18 cellular contexts compared by ENCODE assay signal in genomic region chr1:20373286-20373685, GRCh38.
DNase-seq lines count a peak whose midpoint lies in the region; ATAC-seq and TF ChIP-seq lines count a peak whose summit lies in the region.
"Had no signal": no experiment of that assay in that cellular context is flagged by ENCODE, and none has a peak within 500 bp of the region (broad histone marks: within the 10 kb centered on the region; RNA-seq: fewer than 3 reads in every experiment).

No MANE protein-coding gene starts in this region.

- H3K4me1 Mint-ChIP-seq in glutamatergic neuron (ENCODE audit: low read depth, unreplicated experiment) = peaks cover 19% of the 10 kb centered on the region
- H3K4me1 Mint-ChIP-seq in activated CD4-positive, alpha-beta memory T cell treated with anti-CD3 and anti-CD28 coated beads for 36 hours (ENCODE audit: low read depth) = peaks cover 2% of the 10 kb centered on the region

- no peak overlapping the region for H3K27ac Mint-ChIP-seq in glutamatergic neuron (ENCODE audit: unreplicated experiment)
- H3K27ac Mint-ChIP-seq in activated CD4-positive, alpha-beta memory T cell treated with anti-CD3 and anti-CD28 coated beads for 36 hours = no peak overlapping the region
- H3K27ac Mint-ChIP-seq: CD8-positive, alpha-beta T cell; IgD-negative memory B cell had no signal

- ATAC-seq in GM18498 (IDR thresholded peaks at IDR 0.05; ENCODE audit: unreplicated experiment) = no peak
- ATAC-seq: CD8-positive, alpha-beta T cell; Right ventricle myocardium inferior had no signal

- H3K36me3 ChIP-seq in OCI-LY3 (replicated peaks; ENCODE audit: low read depth, low read length) (no peaks in the 10 kb centered on the region), spleen (no peaks in the 10 kb centered on the region)
- H3K36me3 ChIP-seq: BE2C had no signal

- 33 to 43% (median 33%) methylated on average over 8 of the region's 8 CpGs for WGBS in spleen, 5 donors

- DNase-seq in NCI-H82 (lab: John Stamatoyannopoulos, UW) (peak; percentile 34), NCI-H82 treated with DMSO at 0.1 percent for 48 hours (lab: John Stamatoyannopoulos, UW; ENCODE audit: unreplicated experiment) (no peak), glutamatergic neuron (peak; percentile 20), spleen (peak; percentile 19), midbrain (lab: John Stamatoyannopoulos, UW) (no peak)
- no peak for DNase-seq in activated CD4-positive, alpha-beta memory T cell treated with anti-CD3 and anti-CD28 coated beads for 36 hours
- DNase-seq: BE2C; Calu3; CD8-positive, alpha-beta T cell; MM.1S; NCI-H1092 treated with DMSO at 0.1 percent for 48 hours; NCI-H1694; NCI-H2081 treated with DMSO at 0.1 percent for 48 hours; NCI-H226 had no signal

- H3K9me3 ChIP-seq in OCI-LY3 (ENCODE audit: insufficient read depth, low read length) (no peaks in the 10 kb centered on the region), spleen (no peaks in the 10 kb centered on the region)
- H3K9me3 ChIP-seq: BE2C had no signal

- peaks cover 12% of the 10 kb centered on the region for H3K27me3 Mint-ChIP-seq in glutamatergic neuron (ENCODE audit: unreplicated experiment)
- H3K27me3 Mint-ChIP-seq in activated CD4-positive, alpha-beta memory T cell treated with anti-CD3 and anti-CD28 coated beads for 36 hours = peaks cover 25% of the 10 kb centered on the region

- POLR2A ChIA-PET in activated CD4-positive, alpha-beta memory T cell treated with anti-CD3 and anti-CD28 coated beads for 36 hours (lab: Charles Lee) = no interaction called here

- 0 out of 2 replicates have a peak overlapping the region, but pooled peaks have one; percentile 19 for H3K27ac ChIP-seq in OCI-LY3 (ENCODE audit: low read length)
- H3K27ac ChIP-seq in spleen = no peak overlapping the region

- H3K4me3 ChIP-seq in OCI-LY3 (ENCODE audit: low read length) (peak overlapping the region; percentile 33; the same call in 1 of the 2 replicates), spleen (no peak overlapping the region)

- TF ChIP-seq POLR2A in spleen (IDR thresholded peaks at IDR 0.05) = no peak

- H3K9me3 Mint-ChIP-seq in glutamatergic neuron (ENCODE audit: unreplicated experiment) = peaks cover 3% of the 10 kb centered on the region
- no peaks in the 10 kb centered on the region for H3K9me3 Mint-ChIP-seq in activated CD4-positive, alpha-beta memory T cell treated with anti-CD3 and anti-CD28 coated beads for 36 hours
- H3K9me3 Mint-ChIP-seq: CD8-positive, alpha-beta T cell; IgD-negative memory B cell had no signal

- intact Hi-C loops in spleen (cut with DNase I; ENCODE audit: low total_unique reads) = no loop called here
- intact Hi-C loops in activated CD4-positive, alpha-beta memory T cell treated with anti-CD3 and anti-CD28 coated beads for 36 hours (cut with micrococcal nuclease) = loop anchor here (10.0 kb wide), 1 partner anchor 158 kb away; no protein-coding TSS in a partner anchor

- H3K4me1 ChIP-seq in OCI-LY3 (ENCODE audit: low read length) (peaks cover 35% of the 10 kb centered on the region), spleen (no peaks in the 10 kb centered on the region)

- CTCF ChIA-PET in activated CD4-positive, alpha-beta memory T cell treated with anti-CD3 and anti-CD28 coated beads for 36 hours (lab: Charles Lee) = interaction anchor here (0.8 to 1.1 kb wide), 2 partner anchors 10 to 120 kb away, joined by 3 to 6 read pairs; no protein-coding TSS in a partner anchor

- H3K4me3 Mint-ChIP-seq in glutamatergic neuron (ENCODE audit: unreplicated experiment) = no peak overlapping the region
- H3K4me3 Mint-ChIP-seq in activated CD4-positive, alpha-beta memory T cell treated with anti-CD3 and anti-CD28 coated beads for 36 hours = no peak overlapping the region
- H3K4me3 Mint-ChIP-seq: CD8-positive, alpha-beta T cell had no signal

- no peak overlapping the region for H3K9ac ChIP-seq in OCI-LY3 (ENCODE audit: low read length)

- H3K27me3 ChIP-seq in OCI-LY3 (ENCODE audit: low read depth, low read length) (0 out of 2 replicates have a peak, but pooled peaks cover 4% of the 10 kb centered on the region), spleen (replicated peaks in 1 of 7) (peaks cover 0 to 82% (median 5%) of the 10 kb centered on the region in 7 donors)
- H3K27me3 ChIP-seq: BE2C had no signal

- H3K36me3 Mint-ChIP-seq in glutamatergic neuron (ENCODE audit: unreplicated experiment) = no peaks in the 10 kb centered on the region
- no peaks in the 10 kb centered on the region for H3K36me3 Mint-ChIP-seq in activated CD4-positive, alpha-beta memory T cell treated with anti-CD3 and anti-CD28 coated beads for 36 hours
- H3K36me3 Mint-ChIP-seq: CD8-positive, alpha-beta T cell; IgD-negative memory B cell had no signal

- H2AFZ ChIP-seq in OCI-LY3 (ENCODE audit: low read depth, low read length) = no peak overlapping the region

- H3K4me2 ChIP-seq in OCI-LY3 (ENCODE audit: low read length) = peak overlapping the region; percentile 63

- TF ChIP-seq CTCF in OCI-LY3 (IDR thresholded peaks at IDR 0.05; ENCODE audit: low read depth, low read length) = no peak
- no peak for TF ChIP-seq CTCF in glutamatergic neuron (IDR thresholded peaks at IDR 0.05; ENCODE audit: partially characterized antibody, unreplicated experiment)
- no peak for TF ChIP-seq CTCF in spleen (IDR thresholded peaks at IDR 0.05 in 8 of 11, conservative IDR thresholded peaks at IDR 0.05 in 3 of 11)

- H4K20me1 ChIP-seq in OCI-LY3 (ENCODE audit: insufficient read depth, low read length) = no peaks in the 10 kb centered on the region

- no peaks in the 10 kb centered on the region for H3K79me2 ChIP-seq in OCI-LY3 (ENCODE audit: low read length)

Comparison
In these comparisons a context has a peak if more than half of its experiments do, and no peak if none do; other contexts are left out.
1. DNase-seq: peak in NCI-H82 (single experiment), glutamatergic neuron (single experiment) and spleen (single experiment); none in NCI-H82 treated with DMSO at 0.1 percent for 48 hours (single experiment), midbrain (single experiment) and activated CD4-positive, alpha-beta memory T cell treated with anti-CD3 and anti-CD28 coated beads for 36 hours (single experiment).